ENCODE assay signal across 10 cellular contexts in the genomic region with DNA sequence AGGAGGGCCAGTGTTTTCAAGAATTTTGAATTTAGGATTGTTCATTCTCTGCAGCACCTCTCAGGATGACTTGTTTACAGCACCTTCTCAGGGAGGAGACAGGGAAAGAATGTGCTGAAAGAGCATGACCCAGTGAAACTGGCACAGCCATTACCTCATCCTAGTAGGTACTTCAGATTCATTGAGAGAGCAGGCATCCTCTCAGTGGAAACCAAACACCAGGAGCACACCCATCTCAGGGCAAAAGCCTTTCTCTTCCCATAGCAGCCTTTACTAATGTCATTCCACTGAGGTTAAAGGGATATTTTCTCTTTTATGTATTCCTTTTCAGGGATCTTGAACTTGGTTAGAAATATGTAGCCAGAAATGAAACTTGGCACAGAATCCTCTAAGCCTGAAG. TPM values are rescaled to one million over a fixed set of nuclear protein-coding genes. Genes with fewer than 3 reads are reported as not detected.
A peak's percentile ranks its signal among the peaks of the same experiment; 100 is the strongest.
DNase-seq lines count a peak whose midpoint lies in the region; ATAC-seq and TF ChIP-seq lines count a peak whose summit lies in the region.
"Had no signal": no experiment of that assay in that cellular context is flagged by ENCODE, and none has a peak within 500 bp of the region (broad histone marks: within the 10 kb centered on the region; RNA-seq: fewer than 3 reads in every experiment).

No MANE protein-coding gene starts in this region.

- H3K9ac ChIP-seq in PC-3 (ENCODE audit: low read length), result no peak overlapping the region

- no peak overlapping the region for H2AFZ ChIP-seq in PC-3 (ENCODE audit: low read length)

- TF ChIP-seq CTCF in PC-3 (conservative IDR thresholded peaks at IDR 0.05; ENCODE audit: low read depth, low read length), result no peak
- TF ChIP-seq CTCF in type B pancreatic cell (conservative IDR thresholded peaks at IDR 0.05), result no peak

- peaks cover 16% of the 10 kb centered on the region for H3K4me1 Mint-ChIP-seq in type B pancreatic cell (ENCODE audit: unreplicated experiment)

- H3K36me3 Mint-ChIP-seq in type B pancreatic cell, result no peaks in the 10 kb centered on the region

- BruUV-seq in PC-3 (replicated peaks; lab: Mats Ljungman, UMichigan), result no TSS peak

- no peaks in the 10 kb centered on the region for H3K9me2 ChIP-seq in PC-3 (replicated peaks; ENCODE audit: low read length)

- H3K9me3 ChIP-seq in PC-3 (ENCODE audit: low read length), result no peaks in the 10 kb centered on the region
- H3K9me3 ChIP-seq: upper lobe of left lung had no signal

- H3K79me2 ChIP-seq in PC-3 (ENCODE audit: low read length), result no peaks in the 10 kb centered on the region

- H3K4me1 ChIP-seq in PC-3 (ENCODE audit: insufficient read depth, low read length), result peaks cover 30% of the 10 kb centered on the region

- peak overlapping the region; percentile 79 for H3K4me3 Mint-ChIP-seq in type B pancreatic cell

- H3K27me3 Mint-ChIP-seq in type B pancreatic cell, result peaks cover 17% of the 10 kb centered on the region

- no peak overlapping the region for H3K4me2 ChIP-seq in PC-3 (ENCODE audit: low read length)

- intact Hi-C loops in PC-3 (cut with micrococcal nuclease), result no loop called here

- H3K27me3 ChIP-seq in PC-3 (ENCODE audit: low read length), result no peaks in the 10 kb centered on the region
- H3K27me3 ChIP-seq: upper lobe of left lung had no signal

- peak overlapping the region; percentile 56 for H3K27ac Mint-ChIP-seq in type B pancreatic cell

- H3F3A ChIP-seq in PC-3 (ENCODE audit: low read length, unreplicated experiment), result no peaks in the 10 kb centered on the region

- H3K9me3 Mint-ChIP-seq in type B pancreatic cell, result no peaks in the 10 kb centered on the region

- no peak overlapping the region for H3K27ac ChIP-seq in PC-3 (ENCODE audit: low read length)
- H3K27ac ChIP-seq: 22Rv1 had no signal

- DNase-seq in NCI-H1436 (lab: John Stamatoyannopoulos, UW) (peak; percentile 45), NCI-H1436 treated with DMSO at 0.1 percent for 48 hours (lab: John Stamatoyannopoulos, UW) (no peak), PC-3 (peak; percentile 47), fibroblast of peridontal ligament (ENCODE audit: extremely low read depth) (peak; percentile 11), type B pancreatic cell (ENCODE audit: extremely low spot score, unreplicated experiment) (no peak), NCI-H1930 (lab: John Stamatoyannopoulos, UW) (no peak), GM03348 (ENCODE audit: low spot score) (no peak)
- no peak for DNase-seq in stimulated activated CD4-positive, alpha-beta T cell treated with anti-CD3 and anti-CD28 coated beads, Interleukin-2, amount 100 ng/mL, for 24 hours

- ATAC-seq in PC-3, result no peak

- no peaks in the 10 kb centered on the region for H4K20me1 ChIP-seq in PC-3 (ENCODE audit: low read length)

- POLR2A ChIA-PET in PC-3 (lab: Charles Lee; ENCODE audit: unreplicated experiment), result interaction anchor here (0.6 kb wide), 1 partner anchor 162 kb away, joined by 4 read pairs; no protein-coding TSS in a partner anchor

- CTCF ChIA-PET in PC-3 (lab: Charles Lee), result no interaction called here

- H3K4me3 ChIP-seq in PC-3 (ENCODE audit: low read length), result no peak overlapping the region

- no peaks in the 10 kb centered on the region for H3K36me3 ChIP-seq in PC-3 (ENCODE audit: low read depth, low read length)
- H3K36me3 ChIP-seq: upper lobe of left lung had no signal

RNA-seq across cellular contexts. Expression of a gene that starts 2.6 kb away (rescaled TPM):
- total RNA-seq in PC-3 (2014; rRNA removed) (1.7 and 2.1 TPM in 2 replicates), type B pancreatic cell (ENCODE audit: low replicate concordance) (18.2 and 37.5 TPM in 2 replicates)

Comparison
In these comparisons a context has a peak if more than half of its experiments do, and no peak if none do; other contexts are left out.
1. DNase-seq: peak in NCI-H1436 (single experiment), PC-3 (single experiment) and fibroblast of peridontal ligament (single experiment); none in NCI-H1436 treated with DMSO at 0.1 percent for 48 hours (single experiment), type B pancreatic cell (single experiment), NCI-H1930 (0 of 2), stimulated activated CD4-positive, alpha-beta T cell treated with anti-CD3 and anti-CD28 coated beads, Interleukin-2, amount 100 ng/mL, for 24 hours (0 of 2) and GM03348 (single experiment).